Comparison of ENCODE assay signal across 1 cellular context in genomic region chr5:10725636-10726035, GRCh38.
TF ChIP-seq lines count a peak whose summit lies in the region.

No MANE protein-coding gene starts in this region.

TF ChIP-seq in K562, 482 proteins besides CTCF, POLR2A, EP300 and RAD21 (continued from another document):
- peak; percentile 58; the same call in 1 of the 2 replicates for TF ChIP-seq HMBOX1 (IDR thresholded peaks at IDR 0.05)
- no peak for TF ChIP-seq SLC30A9 (CRISPR knock-in tag; IDR thresholded peaks at IDR 0.05)
- 0 out of 2 replicates have a peak, but pooled peaks have one; percentile 21 for TF ChIP-seq ZKSCAN8 (CRISPR knock-in tag; IDR thresholded peaks at IDR 0.05)
- no peak for TF ChIP-seq ZNF717 (CRISPR knock-in tag; IDR thresholded peaks at IDR 0.05)
- no peak for TF ChIP-seq RBM34 (IDR thresholded peaks at IDR 0.05; ENCODE audit: borderline replicate concordance, insufficient read depth, low read length)
